In genomic region chr2:46983065-46983801, GRCh38 we compare ENCODE assay signal across 8 cellular contexts. TPM values are rescaled to one million over a fixed set of nuclear protein-coding genes. Genes with fewer than 3 reads are reported as not detected.
DNase-seq lines count a peak whose midpoint lies in the region; ATAC-seq and TF ChIP-seq lines count a peak whose summit lies in the region.

No MANE protein-coding gene starts in this region.

- H3K4me1 Mint-ChIP-seq in activated naive CD4-positive, alpha-beta T cell treated with anti-CD3 and anti-CD28 coated beads, Interleukin-2, amount 10 ng/mL, durations not matched to agents 7 days and 5 days, result peaks cover 87% of the 10 kb centered on the region

- no peak overlapping the region for H3K4me3 ChIP-seq in colonic mucosa
- H3K4me3 ChIP-seq in gastrocnemius medialis, result no peak overlapping the region
- no peak overlapping the region for H3K4me3 ChIP-seq in hepatocyte

- H3K9me3 Mint-ChIP-seq in activated naive CD4-positive, alpha-beta T cell treated with anti-CD3 and anti-CD28 coated beads, Interleukin-2, amount 10 ng/mL, durations not matched to agents 7 days and 5 days, result no peaks in the 10 kb centered on the region

- intact Hi-C loops in colonic mucosa (cut with DNase I) (no loop called here), gastrocnemius medialis (cut with DNase I; ENCODE audit: low total_unique reads) (no loop called here)

- TF ChIP-seq CTCF in colonic mucosa (IDR thresholded peaks at IDR 0.05) (no peak), gastrocnemius medialis (IDR thresholded peaks at IDR 0.05 in 4 of 5, conservative IDR thresholded peaks at IDR 0.05 in 1 of 5) (no peak), hepatocyte (IDR thresholded peaks at IDR 0.05; ENCODE audit: poor library complexity) (no peak)

- no peak for DNase-seq in activated naive CD4-positive, alpha-beta T cell treated with anti-CD3 and anti-CD28 coated beads, Interleukin-2, amount 10 ng/mL, durations not matched to agents 7 days and 5 days
- no peak for DNase-seq in activated naive CD4-positive, alpha-beta T cell treated with Interleukin-2 at 50 U/mL for 16 hours
- DNase-seq in NCI-H82 (lab: John Stamatoyannopoulos, UW) (peak; percentile 60), colonic mucosa (no peak), gastrocnemius medialis (no peak), NCI-H2029 (lab: John Stamatoyannopoulos, UW) (no peak), hepatocyte (ENCODE audit: low spot score) (no peak)

- no peak overlapping the region for H3K4me2 ChIP-seq in hepatocyte

- H3K9me2 ChIP-seq in hepatocyte (replicated peaks; ENCODE audit: insufficient read depth), result no peaks in the 10 kb centered on the region

- H3K4me1 ChIP-seq in colonic mucosa, result peaks cover 16% of the 10 kb centered on the region
- peaks cover 25 to 32% of the 10 kb centered on the region in 2 donors for H3K4me1 ChIP-seq in gastrocnemius medialis
- peaks cover 14% of the 10 kb centered on the region for H3K4me1 ChIP-seq in hepatocyte (ENCODE audit: insufficient read depth)

- peaks cover 10% of the 10 kb centered on the region for H3K79me2 ChIP-seq in hepatocyte

- TF ChIP-seq POLR2A in gastrocnemius medialis (IDR thresholded peaks at IDR 0.05), result no peak

- 66% methylated on average over 13 of the region's 13 CpGs for WGBS in hepatocyte (ENCODE audit: low lambda C conversion rate, missing lambda C conversion rate)

- H3K27me3 ChIP-seq in colonic mucosa (no peaks in the 10 kb centered on the region), gastrocnemius medialis (no peaks in the 10 kb centered on the region), hepatocyte (no peaks in the 10 kb centered on the region)

- H3K9me3 ChIP-seq in colonic mucosa, result no peaks in the 10 kb centered on the region
- H3K9me3 ChIP-seq in gastrocnemius medialis, result no peaks in the 10 kb centered on the region
- H3K9me3 ChIP-seq in hepatocyte (ENCODE audit: low read depth), result no peaks in the 10 kb centered on the region

- H4K20me1 ChIP-seq in hepatocyte (ENCODE audit: insufficient read depth, poor library complexity, severe bottlenecking), result no peaks in the 10 kb centered on the region

- H2AFZ ChIP-seq in hepatocyte, result no peak overlapping the region

- in situ Hi-C loops in gastrocnemius medialis (cut with MboI; ENCODE audit: low sequenced_read_pairs in 4 of 4), result no loop called here

- no peaks in the 10 kb centered on the region for H3K27me3 Mint-ChIP-seq in activated naive CD4-positive, alpha-beta T cell treated with anti-CD3 and anti-CD28 coated beads, Interleukin-2, amount 10 ng/mL, durations not matched to agents 7 days and 5 days

- H3K27ac Mint-ChIP-seq in activated naive CD4-positive, alpha-beta T cell treated with anti-CD3 and anti-CD28 coated beads, Interleukin-2, amount 10 ng/mL, durations not matched to agents 7 days and 5 days, result peak overlapping the region; percentile 96

- H3K36me3 ChIP-seq in colonic mucosa, result no peaks in the 10 kb centered on the region
- H3K36me3 ChIP-seq in gastrocnemius medialis, result no peaks in the 10 kb centered on the region
- no peaks in the 10 kb centered on the region for H3K36me3 ChIP-seq in hepatocyte (replicated peaks; ENCODE audit: insufficient read depth, low read depth)

- peaks cover 38% of the 10 kb centered on the region for H3K36me3 Mint-ChIP-seq in activated naive CD4-positive, alpha-beta T cell treated with anti-CD3 and anti-CD28 coated beads, Interleukin-2, amount 10 ng/mL, durations not matched to agents 7 days and 5 days

- H3K9ac ChIP-seq in colonic mucosa (ENCODE audit: low read depth in 2 of 2, low read length in 2 of 2), result no peak overlapping the region

- CTCF ChIA-PET in activated naive CD4-positive, alpha-beta T cell treated with anti-CD3 and anti-CD28 coated beads, Interleukin-2, amount 10 ng/mL, durations not matched to agents 7 days and 5 days (lab: Charles Lee), result interaction anchor here (0.9 to 1.7 kb wide), 4 partner anchors 11 to 65 kb away, joined by 3 to 7 read pairs (median 4); no protein-coding TSS in a partner anchor

- no peak overlapping the region for H3K4me3 Mint-ChIP-seq in activated naive CD4-positive, alpha-beta T cell treated with anti-CD3 and anti-CD28 coated beads, Interleukin-2, amount 10 ng/mL, durations not matched to agents 7 days and 5 days

- H3K27ac ChIP-seq in colonic mucosa (peak overlapping the region; percentile 42), gastrocnemius medialis (peak overlapping the region; percentile 11 to 62 (median 56)), hepatocyte (no peak overlapping the region)

- peak; percentile 32 for ATAC-seq in HG02610 (IDR thresholded peaks at IDR 0.05; ENCODE audit: unreplicated experiment)
- ATAC-seq in gastrocnemius medialis, result no peak

RNA-seq across cellular contexts. Expression of gene TTC7A, which starts 42.2 kb away (rescaled TPM):
- total RNA-seq in colonic mucosa (10 to 100 TPM; 28.5 to 28.7 TPM), gastrocnemius medialis (1 to 10 TPM; 3.7 to 7.3 (median 6.0) TPM), hepatocyte (13.7 and 14.7 TPM in 2 replicates)
- polyA plus RNA-seq in hepatocyte, result 20.4 and 24.2 TPM in 2 replicates
